Comparison of ENCODE assay signal across 8 cellular contexts in the genomic region with DNA sequence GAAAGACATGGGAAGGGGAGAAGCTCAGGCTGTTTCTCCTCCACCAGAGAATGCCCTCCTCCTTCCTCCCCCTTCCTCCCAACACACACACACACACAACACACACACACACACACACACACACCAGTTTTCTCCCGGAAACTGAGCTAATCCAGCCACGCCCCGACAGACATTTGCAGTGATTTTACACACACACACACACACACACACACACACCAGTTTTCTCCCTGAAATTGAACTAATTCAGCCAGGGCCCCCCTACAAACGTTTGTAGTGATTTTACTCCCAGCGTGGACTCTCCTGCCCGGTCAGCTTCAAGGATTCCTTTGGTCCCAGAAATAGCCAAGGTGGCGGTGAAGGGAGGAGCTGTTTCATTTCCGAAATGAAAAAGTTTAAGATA. TPM values are rescaled to one million over a fixed set of nuclear protein-coding genes. Genes with fewer than 3 reads are reported as not detected.
DNase-seq lines count a peak whose midpoint lies in the region; ATAC-seq and TF ChIP-seq lines count a peak whose summit lies in the region.

No MANE protein-coding gene starts in this region.

- H3K36me3 Mint-ChIP-seq in activated naive CD8-positive, alpha-beta T cell treated with anti-CD3 and anti-CD28 coated beads, Interleukin-2, amount 50 U/mL, for 24 hours (ENCODE audit: low read depth), result peaks cover 16% of the 10 kb centered on the region

- TF ChIP-seq CTCF in AG09319 (IDR thresholded peaks at IDR 0.05; ENCODE audit: low read depth, low read length), result no peak
- TF ChIP-seq CTCF in heart left ventricle (IDR thresholded peaks at IDR 0.05), result no peak
- TF ChIP-seq CTCF in parathyroid adenoma (IDR thresholded peaks at IDR 0.05), result no peak

- H3K4me1 ChIP-seq in HUES64 (ENCODE audit: insufficient read depth, low read length) (peaks cover 4% of the 10 kb centered on the region; the same call in 1 of the 2 replicates), heart left ventricle (peaks cover 0 to 8% (median 0%) of the 10 kb centered on the region in 12 donors), parathyroid adenoma (no peaks in the 10 kb centered on the region)

- peaks cover 4% of the 10 kb centered on the region for H3K27me3 Mint-ChIP-seq in activated naive CD8-positive, alpha-beta T cell treated with anti-CD3 and anti-CD28 coated beads, Interleukin-2, amount 50 U/mL, for 24 hours

- peak; percentile 90 for DNase-seq in AG09319 (ENCODE audit: extremely low read depth, low read depth)
- no peak for DNase-seq in activated naive CD8-positive, alpha-beta T cell treated with anti-CD3 and anti-CD28 coated beads, Interleukin-2, amount 50 U/mL, for 24 hours
- peak; percentile 54 to 87 (median 72) for DNase-seq in heart left ventricle
- DNase-seq in NCI-H524 (lab: John Stamatoyannopoulos, UW), result no peak
- DNase-seq in NCI-H2107 (lab: John Stamatoyannopoulos, UW), result no peak
- no peak for DNase-seq in cortex of kidney (lab: John Stamatoyannopoulos, UW)

- H3K27ac Mint-ChIP-seq in activated naive CD8-positive, alpha-beta T cell treated with anti-CD3 and anti-CD28 coated beads, Interleukin-2, amount 50 U/mL, for 24 hours, result no peak overlapping the region

- H3K27me3 ChIP-seq in HUES64 (ENCODE audit: insufficient read depth, low read length), result peaks cover 31% of the 10 kb centered on the region
- H3K27me3 ChIP-seq in heart left ventricle, result no peaks in the 10 kb centered on the region
- H3K27me3 ChIP-seq in parathyroid adenoma (ENCODE audit: control insufficient read depth, insufficient read depth, low read length), result no peaks in the 10 kb centered on the region

- peak overlapping the region; percentile 60 for H3K4me3 Mint-ChIP-seq in activated naive CD8-positive, alpha-beta T cell treated with anti-CD3 and anti-CD28 coated beads, Interleukin-2, amount 50 U/mL, for 24 hours

- no peaks in the 10 kb centered on the region for H3K9me3 ChIP-seq in HUES64 (ENCODE audit: insufficient read depth, low read depth, low read length)
- no peaks in the 10 kb centered on the region for H3K9me3 ChIP-seq in heart left ventricle
- no peaks in the 10 kb centered on the region for H3K9me3 ChIP-seq in parathyroid adenoma (ENCODE audit: control insufficient read depth, low read length)

- H3K9ac ChIP-seq in HUES64 (ENCODE audit: low read depth, low read length), result peak overlapping the region; percentile 60
- no peak overlapping the region for H3K9ac ChIP-seq in parathyroid adenoma

- H3K4me1 Mint-ChIP-seq in activated naive CD8-positive, alpha-beta T cell treated with anti-CD3 and anti-CD28 coated beads, Interleukin-2, amount 50 U/mL, for 24 hours, result peaks cover 15% of the 10 kb centered on the region

- peak overlapping the region; percentile 87 for H2AFZ ChIP-seq in parathyroid adenoma

- peak overlapping the region; percentile 37 for H3K4me2 ChIP-seq in parathyroid adenoma (ENCODE audit: low read length)

- intact Hi-C loops in heart left ventricle (cut with DNase I), result loop anchor here in 1 of 10 donors (2.0 kb wide), 1 partner anchor 32 kb away; a partner anchor contains a TSS

- 15% methylated on average over 8 of the region's 8 CpGs for WGBS in HUES64
- whole genome bisulfite sequencing in heart left ventricle, 4 donors, result 10 to 14% (median 10%) methylated on average over 8 of the region's 8 CpGs

- H3K79me2 ChIP-seq in parathyroid adenoma, result no peaks in the 10 kb centered on the region

- no peak for TF ChIP-seq POLR2A in heart left ventricle (IDR thresholded peaks at IDR 0.05)

- H3K27ac ChIP-seq in HUES64 (ENCODE audit: low read depth, low read length), result no peak overlapping the region; the same call in 1 of the 2 replicates
- H3K27ac ChIP-seq in heart left ventricle, result peak overlapping the region; percentile 27 to 86 (median 70)
- peak overlapping the region; percentile 44 for H3K27ac ChIP-seq in parathyroid adenoma

- peak overlapping the region; percentile 61 for H3K4me3 ChIP-seq in HUES64 (ENCODE audit: low read length)
- peak overlapping the region; percentile 55 to 95 (median 64) for H3K4me3 ChIP-seq in heart left ventricle
- H3K4me3 ChIP-seq in parathyroid adenoma (ENCODE audit: low read depth, low read length), result peak overlapping the region; percentile 59

- no peak for ATAC-seq in activated naive CD8-positive, alpha-beta T cell treated with anti-CD3 and anti-CD28 coated beads, Interleukin-2, amount 50 U/mL, for 24 hours
- peak; percentile 64 to 82 (median 70) for ATAC-seq in heart left ventricle

- H3K9me3 Mint-ChIP-seq in activated naive CD8-positive, alpha-beta T cell treated with anti-CD3 and anti-CD28 coated beads, Interleukin-2, amount 50 U/mL, for 24 hours, result peaks cover 2% of the 10 kb centered on the region

- no peaks in the 10 kb centered on the region for H3K36me3 ChIP-seq in HUES64 (ENCODE audit: insufficient read depth, low read length)
- H3K36me3 ChIP-seq in heart left ventricle, result no peaks in the 10 kb centered on the region
- H3K36me3 ChIP-seq in parathyroid adenoma (ENCODE audit: control insufficient read depth, insufficient read depth, low read length), result no peaks in the 10 kb centered on the region

RNA-seq across cellular contexts. Expression of a gene that starts 32.9 kb away (rescaled TPM):
- polyA plus RNA-seq in HUES64 (2013, experiment 1 of 2), result 24.6 TPM
- 19.9 TPM for polyA plus RNA-seq in HUES64 (2013, experiment 2 of 2)
- 10 to 100 TPM; 10.1 to 23.1 (median 16.6) TPM for total RNA-seq in heart left ventricle
- polyA plus RNA-seq in heart left ventricle, result 10 to 100 TPM; 18.0 to 26.1 TPM

Comparison
In these comparisons a context has a peak if more than half of its experiments do, and no peak if none do; other contexts are left out.
1. DNase-seq: peak in AG09319 (single experiment) and heart left ventricle (5 of 5); none in activated naive CD8-positive, alpha-beta T cell treated with anti-CD3 and anti-CD28 coated beads, Interleukin-2, amount 50 U/mL, for 24 hours (single experiment), NCI-H524 (0 of 2), NCI-H2107 (single experiment) and cortex of kidney (single experiment).
2. Peak in every context shown above with its lines, with median percentiles within 50 percentile points of each other: H3K4me3 ChIP-seq.